1 cellular context compared by ENCODE assay signal in the genomic region with DNA sequence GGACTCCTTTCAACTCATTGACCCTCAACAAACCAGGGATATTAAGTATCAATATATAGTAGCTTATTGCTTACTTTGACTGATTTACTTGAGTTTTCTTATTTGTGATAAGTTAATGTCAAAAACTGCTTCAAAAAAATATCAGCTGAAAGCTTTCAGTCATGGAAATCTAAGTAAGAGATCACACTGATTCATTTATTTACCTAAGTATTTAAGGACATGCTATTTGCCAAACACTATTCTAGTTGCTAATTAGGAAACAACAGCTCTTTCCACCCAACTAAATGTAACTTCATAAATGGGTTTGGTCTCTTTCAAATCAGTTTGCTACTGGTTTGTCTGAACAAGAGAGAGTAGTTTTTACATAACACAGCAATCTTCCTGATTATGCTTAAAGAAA.
TF ChIP-seq lines count a peak whose summit lies in the region.

No MANE protein-coding gene starts in this region.

TF ChIP-seq in endothelial cell of umbilical vein, 7 proteins besides CTCF, POLR2A, EP300 and RAD21:
- TF ChIP-seq GATA2 (IDR thresholded peaks at IDR 0.05; ENCODE audit: insufficient read depth, insufficient read length, low read depth, low read length) (no peak), POLR2AphosphoS5 (IDR thresholded peaks at IDR 0.05; ENCODE audit: insufficient read depth, low read depth, low read length) (no peak), MYC (IDR thresholded peaks at IDR 0.05; ENCODE audit: low read depth, low read length) (no peak), FOS (IDR thresholded peaks at IDR 0.05; ENCODE audit: borderline replicate concordance, insufficient read depth, low read length) (no peak)
- TF ChIP-seq, protein P1, sequence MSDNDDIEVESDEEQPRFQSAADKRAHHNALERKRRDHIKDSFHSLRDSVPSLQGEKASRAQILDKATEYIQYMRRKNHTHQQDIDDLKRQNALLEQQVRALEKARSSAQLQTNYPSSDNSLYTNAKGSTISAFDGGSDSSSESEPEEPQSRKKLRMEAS (IDR thresholded peaks at IDR 0.05; ENCODE audit: insufficient read depth, insufficient read length): no peak
